In the genomic region with DNA sequence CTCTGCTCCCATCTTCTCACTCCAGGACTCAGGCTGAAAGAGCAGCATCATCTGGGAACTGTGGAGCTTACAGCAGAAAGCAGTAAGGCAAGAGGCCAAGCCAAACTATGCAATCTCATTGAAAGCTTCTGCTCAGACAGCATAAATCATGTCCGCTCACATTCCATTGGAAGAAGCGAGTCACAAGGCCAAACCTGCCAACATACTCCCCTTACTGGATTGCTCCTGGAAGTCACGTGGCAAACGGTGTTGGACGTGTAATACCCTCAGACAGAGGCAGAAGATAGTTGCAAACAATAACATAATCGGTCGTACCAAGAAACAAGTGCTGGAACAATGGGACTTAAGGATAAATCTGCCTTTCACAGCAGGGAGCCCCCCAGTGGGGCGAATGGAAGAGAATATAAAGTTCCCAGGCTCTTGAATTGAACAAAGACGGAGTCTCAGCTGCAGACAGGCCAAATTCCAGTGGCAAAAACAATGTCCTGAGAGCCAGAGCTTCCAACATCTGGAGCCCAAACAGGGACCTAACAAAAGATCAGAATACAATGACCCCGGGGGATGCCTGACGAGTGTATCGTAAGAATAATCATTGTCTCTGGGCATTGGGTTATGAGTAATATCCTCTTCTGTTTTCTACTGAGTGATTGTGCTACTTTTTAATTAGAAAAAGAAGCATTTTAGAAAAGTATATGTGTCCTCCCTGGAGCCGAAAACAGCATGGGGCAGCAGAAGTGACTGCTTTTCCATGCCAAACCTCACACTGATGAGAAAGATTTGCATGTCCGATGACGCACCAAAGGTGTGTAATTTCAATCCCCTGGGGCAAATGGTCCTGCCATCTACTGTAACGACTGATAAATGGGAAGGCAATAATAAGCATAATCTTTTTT, we compare ENCODE assay signal across 11 cellular contexts.
DNase-seq lines count a peak whose midpoint lies in the region; ATAC-seq and TF ChIP-seq lines count a peak whose summit lies in the region.
"Had no signal": no experiment of that assay in that cellular context is flagged by ENCODE, and none has a peak within 500 bp of the region (broad histone marks: within the 10 kb centered on the region; RNA-seq: fewer than 3 reads in every experiment).

No MANE protein-coding gene starts in this region.

- no peaks in the 10 kb centered on the region for H3K36me3 ChIP-seq in brain microvascular endothelial cell (replicated peaks)
- H3K36me3 ChIP-seq in testis (ENCODE audit: low read depth, missing control alignments) = no peaks in the 10 kb centered on the region

- peaks cover 4% of the 10 kb centered on the region for H3K4me1 ChIP-seq in testis

- POLR2A ChIA-PET in naive thymus-derived CD8-positive, alpha-beta T cell (lab: Charles Lee) = no interaction called here

- H3K4me3 Mint-ChIP-seq in naive thymus-derived CD8-positive, alpha-beta T cell = no peak overlapping the region
- H3K4me3 Mint-ChIP-seq: activated naive CD8-positive, alpha-beta T cell treated with anti-CD3 and anti-CD28 coated beads, Interleukin-2, amount 10 ng/mL, durations not matched to agents 7 days and 5 days had no signal

- peaks cover 0 to 6% (median 0%) of the 10 kb centered on the region in 3 donors for H3K36me3 Mint-ChIP-seq in naive thymus-derived CD8-positive, alpha-beta T cell
- H3K36me3 Mint-ChIP-seq: activated naive CD8-positive, alpha-beta T cell treated with anti-CD3 and anti-CD28 coated beads, Interleukin-2, amount 10 ng/mL, durations not matched to agents 7 days and 5 days had no signal

- WGBS in testis, 2 donors = 59 to 68% methylated on average over 16 of the region's 16 CpGs

- H3K4me3 ChIP-seq in brain microvascular endothelial cell (ENCODE audit: low read depth, low read length) (no peak overlapping the region), testis (no peak overlapping the region)

- DNase-seq in HPDE6-E6E7 (ENCODE audit: extremely low spot score) (peak; percentile 43), brain microvascular endothelial cell (peak; percentile 96), iPS-NIHi11 (ENCODE audit: low spot score) (peak; percentile 59), testis (peak; percentile 47), NCI-H2107 treated with DMSO at 0.1 percent for 48 hours (lab: John Stamatoyannopoulos, UW; ENCODE audit: unreplicated experiment) (no peak), GM13976 (ENCODE audit: low spot score) (no peak)
- no peak for DNase-seq in naive thymus-derived CD8-positive, alpha-beta T cell
- DNase-seq: activated naive CD8-positive, alpha-beta T cell treated with anti-CD3 and anti-CD28 coated beads, Interleukin-2, amount 10 ng/mL, durations not matched to agents 7 days and 5 days; SHP77 treated with DMSO at 0.1 percent for 48 hours had no signal

- H3K9me3 ChIP-seq in testis = no peaks in the 10 kb centered on the region

- in situ Hi-C loops in brain microvascular endothelial cell (cut with HindIII; ENCODE audit: low pct_ligation_motif_present, low sequenced_read_pairs) = no loop called here
- in situ Hi-C loops in GM13976 (cut with MboI; ENCODE audit: low sequenced_read_pairs, unreplicated experiment) = no loop called here

- no peak for TF ChIP-seq POLR2A in testis (IDR thresholded peaks at IDR 0.05)

- intact Hi-C loops in testis (cut with DNase I; ENCODE audit: low total_unique reads) = no loop called here

- H3K27ac Mint-ChIP-seq in naive thymus-derived CD8-positive, alpha-beta T cell = no peak overlapping the region
- H3K27ac Mint-ChIP-seq: activated naive CD8-positive, alpha-beta T cell treated with anti-CD3 and anti-CD28 coated beads, Interleukin-2, amount 10 ng/mL, durations not matched to agents 7 days and 5 days had no signal

- H3K27ac ChIP-seq in brain microvascular endothelial cell = peak overlapping the region; percentile 72
- no peak overlapping the region for H3K27ac ChIP-seq in testis
- H3K27ac ChIP-seq: HL-60 had no signal

- H3K9me3 Mint-ChIP-seq in naive thymus-derived CD8-positive, alpha-beta T cell = peaks cover 0 to 9% (median 2%) of the 10 kb centered on the region in 9 donors
- H3K9me3 Mint-ChIP-seq: activated naive CD8-positive, alpha-beta T cell treated with anti-CD3 and anti-CD28 coated beads, Interleukin-2, amount 10 ng/mL, durations not matched to agents 7 days and 5 days had no signal

- no peaks in the 10 kb centered on the region for H3K4me1 Mint-ChIP-seq in naive thymus-derived CD8-positive, alpha-beta T cell
- H3K4me1 Mint-ChIP-seq: activated naive CD8-positive, alpha-beta T cell treated with anti-CD3 and anti-CD28 coated beads, Interleukin-2, amount 10 ng/mL, durations not matched to agents 7 days and 5 days had no signal

- peaks cover 12 to 34% (median 23%) of the 10 kb centered on the region in 5 donors for H3K27me3 Mint-ChIP-seq in naive thymus-derived CD8-positive, alpha-beta T cell

- no peak for ATAC-seq in naive thymus-derived CD8-positive, alpha-beta T cell
- ATAC-seq in GM21367 (IDR thresholded peaks at IDR 0.05; ENCODE audit: unreplicated experiment) = no peak

- H3K27me3 ChIP-seq in brain microvascular endothelial cell (replicated peaks) = no peaks in the 10 kb centered on the region
- H3K27me3 ChIP-seq in testis = no peaks in the 10 kb centered on the region

- TF ChIP-seq CTCF in brain microvascular endothelial cell (IDR thresholded peaks at IDR 0.05; ENCODE audit: low read depth, low read length, missing control alignments) (peak; percentile 17), testis (IDR thresholded peaks at IDR 0.05) (no peak), GM13976 (IDR thresholded peaks at IDR 0.05; ENCODE audit: borderline replicate concordance, control extremely low read depth, extremely low read depth, insufficient read depth, missing control alignments) (no peak)

Comparison
In these comparisons a context has a peak if more than half of its experiments do, and no peak if none do; other contexts are left out.
1. DNase-seq: peak in HPDE6-E6E7 (single experiment), brain microvascular endothelial cell (single experiment), iPS-NIHi11 (single experiment) and testis (single experiment); none in NCI-H2107 treated with DMSO at 0.1 percent for 48 hours (single experiment), naive thymus-derived CD8-positive, alpha-beta T cell (0 of 10) and GM13976 (single experiment).